Comparison of ENCODE assay signal across 8 cellular contexts in the genomic region with DNA sequence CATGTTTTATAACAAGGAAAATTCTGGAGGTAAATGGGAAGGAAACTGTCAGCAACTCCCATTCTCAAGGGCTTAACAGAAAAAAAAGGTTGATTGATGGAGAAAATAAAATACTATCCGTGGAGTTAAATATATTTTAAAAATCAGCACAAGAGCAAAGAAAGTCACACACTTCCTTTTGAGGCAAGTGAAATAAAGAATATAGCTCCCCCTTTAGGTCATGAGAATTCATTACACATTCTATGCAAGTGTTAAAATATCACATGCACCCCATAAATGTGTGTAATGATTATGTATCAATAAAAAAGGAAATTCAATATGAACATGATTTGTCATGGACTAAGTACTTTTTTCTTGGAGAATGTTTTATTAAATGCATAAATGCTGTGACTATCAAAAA.
DNase-seq lines count a peak whose midpoint lies in the region; ATAC-seq and TF ChIP-seq lines count a peak whose summit lies in the region.

No MANE protein-coding gene starts in this region.

- peak; percentile 24 for TF ChIP-seq CTCF in VCaP (conservative IDR thresholded peaks at IDR 0.05)
- peak; percentile 61 for TF ChIP-seq CTCF in neural crest cell (conservative IDR thresholded peaks at IDR 0.05)

- H3K9me3 Mint-ChIP-seq in neural crest cell = peaks cover 9% of the 10 kb centered on the region

- no peak overlapping the region for H3K27ac Mint-ChIP-seq in neural crest cell (ENCODE audit: unreplicated experiment)

- no peaks in the 10 kb centered on the region for H3K4me1 Mint-ChIP-seq in neural crest cell

- H3K36me3 Mint-ChIP-seq in neural crest cell (ENCODE audit: low read depth) = peaks cover 7% of the 10 kb centered on the region

- ATAC-seq in GM21381 (IDR thresholded peaks at IDR 0.05; ENCODE audit: unreplicated experiment) (no peak), GM18867 (IDR thresholded peaks at IDR 0.05; ENCODE audit: unreplicated experiment) (no peak)

- no peak overlapping the region for H3K4me3 Mint-ChIP-seq in neural crest cell

- H3K27me3 Mint-ChIP-seq in neural crest cell (ENCODE audit: low read depth) = no peaks in the 10 kb centered on the region

- no peak overlapping the region for H3K27ac ChIP-seq in VCaP

- peak; percentile 16 for DNase-seq in NCI-H146 (lab: John Stamatoyannopoulos, UW)
- DNase-seq in NCI-H146 treated with DMSO at 0.1 percent for 48 hours (lab: John Stamatoyannopoulos, UW; ENCODE audit: unreplicated experiment) = no peak
- DNase-seq in HT-29 (ENCODE audit: low spot score) = peak; percentile 3
- DNase-seq in neural crest cell (ENCODE audit: low read depth, low spot score) = no peak
- no peak for DNase-seq in DMS153 (lab: John Stamatoyannopoulos, UW)

Comparison
In these comparisons a context has a peak if more than half of its experiments do, and no peak if none do; other contexts are left out.
1. DNase-seq: peak in NCI-H146 (single experiment) and HT-29 (single experiment); none in NCI-H146 treated with DMSO at 0.1 percent for 48 hours (single experiment), neural crest cell (single experiment) and DMS153 (single experiment).